In genomic region chr9:127608104-127608966, GRCh38 we compare ENCODE assay signal across 8 cellular contexts. TPM values are rescaled to one million over a fixed set of nuclear protein-coding genes. Genes with fewer than 3 reads are reported as not detected.
DNase-seq lines count a peak whose midpoint lies in the region; ATAC-seq and TF ChIP-seq lines count a peak whose summit lies in the region.

No MANE protein-coding gene starts in this region.

- H3K27me3 Mint-ChIP-seq in activated CD4-positive, alpha-beta T cell treated with anti-CD3 and anti-CD28 coated beads, Interleukin-2, amount 10 ng/mL, durations not matched to agents 7 days and 5 days = peaks cover 36% of the 10 kb centered on the region

- H3K4me3 Mint-ChIP-seq in activated CD4-positive, alpha-beta T cell treated with anti-CD3 and anti-CD28 coated beads, Interleukin-2, amount 10 ng/mL, durations not matched to agents 7 days and 5 days = peak overlapping the region; percentile 74

- peaks cover 0 to 46% of the 10 kb centered on the region in 2 donors for H3K27me3 ChIP-seq in left lung

- POLR2A ChIA-PET in activated CD4-positive, alpha-beta T cell treated with anti-CD3 and anti-CD28 coated beads, Interleukin-2, amount 10 ng/mL, durations not matched to agents 7 days and 5 days (lab: Charles Lee) = interaction anchor here (0.7 kb wide), 1 partner anchor 158 kb away, joined by 3 read pairs; no protein-coding TSS in a partner anchor

- no peaks in the 10 kb centered on the region for H3K9me3 ChIP-seq in left lung

- peaks cover 18 to 38% of the 10 kb centered on the region in 2 donors for H3K4me1 ChIP-seq in left lung

- peaks cover 31% of the 10 kb centered on the region for H3K4me1 Mint-ChIP-seq in activated CD4-positive, alpha-beta T cell treated with anti-CD3 and anti-CD28 coated beads, Interleukin-2, amount 10 ng/mL, durations not matched to agents 7 days and 5 days

- H3K27ac ChIP-seq in left lung = peak overlapping the region; percentile 4 to 63

- H3K4me3 ChIP-seq in choroid plexus epithelial cell (ENCODE audit: low read depth, low read length) = peak overlapping the region; percentile 51
- H3K4me3 ChIP-seq in left lung = peak overlapping the region; percentile 15 to 31

- CTCF ChIA-PET in activated CD4-positive, alpha-beta T cell treated with anti-CD3 and anti-CD28 coated beads, Interleukin-2, amount 10 ng/mL, durations not matched to agents 7 days and 5 days (lab: Charles Lee) = interaction anchor here (0.6 to 2.2 kb wide), 6 partner anchors 9 to 276 kb away, joined by 3 to 12 read pairs (median 3); partner anchors contain the start of gene TOR2A

- DNase-seq in SIG-M5 treated with dmso at 0.1 percent for 504 hours (lab: John Stamatoyannopoulos, UW; ENCODE audit: unreplicated experiment) (peak; percentile 38), SIG-M5 (lab: John Stamatoyannopoulos, UW) (no peak), NCI-H446 treated with DMSO at 0.1 percent for 48 hours (lab: John Stamatoyannopoulos, UW) (peak; percentile 14), choroid plexus epithelial cell (ENCODE audit: low read depth) (peak; percentile 63), left lung (peak; percentile 84 to 92)
- DNase-seq in activated CD4-positive, alpha-beta T cell treated with anti-CD3 and anti-CD28 coated beads, Interleukin-2, amount 10 ng/mL, durations not matched to agents 7 days and 5 days = peak; percentile 71
- peak; percentile 72 for DNase-seq in stimulated activated CD4-positive, alpha-beta T cell treated with anti-CD3 and anti-CD28 coated beads, Interleukin-1b, Interleukin-23, amount 100 ng/mL, for 48 hours

- TF ChIP-seq CTCF in choroid plexus epithelial cell (conservative IDR thresholded peaks at IDR 0.05; ENCODE audit: low read depth, low read length) = no peak
- no peak for TF ChIP-seq CTCF in left lung (IDR thresholded peaks at IDR 0.05)

- H3K36me3 Mint-ChIP-seq in activated CD4-positive, alpha-beta T cell treated with anti-CD3 and anti-CD28 coated beads, Interleukin-2, amount 10 ng/mL, durations not matched to agents 7 days and 5 days (ENCODE audit: low read depth) = no peaks in the 10 kb centered on the region

- no peaks in the 10 kb centered on the region for H3K9me3 Mint-ChIP-seq in activated CD4-positive, alpha-beta T cell treated with anti-CD3 and anti-CD28 coated beads, Interleukin-2, amount 10 ng/mL, durations not matched to agents 7 days and 5 days

- ATAC-seq in left lung (peak; percentile 72), HG02981 (IDR thresholded peaks at IDR 0.05; ENCODE audit: unreplicated experiment) (no peak)

- intact Hi-C loops in left lung (cut with DNase I) = no loop called here

- no peaks in the 10 kb centered on the region for H3K36me3 ChIP-seq in left lung

- peak overlapping the region; percentile 54 for H3K27ac Mint-ChIP-seq in activated CD4-positive, alpha-beta T cell treated with anti-CD3 and anti-CD28 coated beads, Interleukin-2, amount 10 ng/mL, durations not matched to agents 7 days and 5 days

RNA-seq across cellular contexts. Expression of gene STXBP1, which starts 3.7 kb away (rescaled TPM):
- 10 to 100 TPM; 12.1 to 17.7 TPM for total RNA-seq in activated CD4-positive, alpha-beta T cell treated with anti-CD3 and anti-CD28 coated beads, Interleukin-2, amount 10 ng/mL, durations not matched to agents 7 days and 5 days
- total RNA-seq in left lung = 10 to 100 TPM; 63.0 to 76.7 TPM
